ENCODE assay signal across 1 cellular context in genomic region chr14:69579476-69579875, GRCh38.
TF ChIP-seq lines count a peak whose summit lies in the region.

No MANE protein-coding gene starts in this region.

TF ChIP-seq in H1, 55 proteins besides CTCF, POLR2A, EP300 and RAD21:
- TF ChIP-seq KDM1A (IDR thresholded peaks at IDR 0.05; ENCODE audit: borderline replicate concordance, low read length) = peak; percentile 80; the same call in 1 of the 2 replicates
- TF ChIP-seq PHF8 (conservative IDR thresholded peaks at IDR 0.05; ENCODE audit: low read depth, low read length) = no peak
TF ChIP-seq in H1: peak in this region for 1.
